In genomic region chr3:47381317-47382157, GRCh38 we compare ENCODE assay signal across 8 cellular contexts. TPM values are rescaled to one million over a fixed set of nuclear protein-coding genes. Genes with fewer than 3 reads are reported as not detected.
DNase-seq lines count a peak whose midpoint lies in the region; ATAC-seq and TF ChIP-seq lines count a peak whose summit lies in the region.

No MANE protein-coding gene starts in this region.

- CTCF ChIA-PET in CD4-positive, alpha-beta T cell (lab: Charles Lee), result interaction anchor here (1.2 to 2.9 kb wide), 2 partner anchors 40 to 94 kb away, joined by 4 to 20 read pairs; partner anchors contain the start of gene SCAP

- peak; percentile 22 for ATAC-seq in CD4-positive, alpha-beta T cell (ENCODE audit: poor library complexity)
- ATAC-seq in GM19324 (IDR thresholded peaks at IDR 0.05; ENCODE audit: low FRiP score, unreplicated experiment), result peak; percentile 62
- peak; percentile 48 for ATAC-seq in HG03457 (IDR thresholded peaks at IDR 0.05; ENCODE audit: unreplicated experiment)

- POLR2A ChIA-PET in CD4-positive, alpha-beta T cell (lab: Charles Lee), result interaction anchor here (1.0 to 1.6 kb wide), 11 partner anchors 9 to 443 kb away, joined by 3 to 22 read pairs (median 4); partner anchors contain the start of genes ELP6, SCAP and SETD2

- peaks cover 26% of the 10 kb centered on the region for H3K36me3 Mint-ChIP-seq in CD4-positive, alpha-beta T cell (ENCODE audit: low read depth)
- peaks cover 7% of the 10 kb centered on the region for H3K36me3 Mint-ChIP-seq in endodermal cell (ENCODE audit: low read depth)

- H3K36me3 ChIP-seq in endodermal cell (ENCODE audit: control insufficient read depth, insufficient read depth, low read length), result peaks cover 13% of the 10 kb centered on the region

- peaks cover 46% of the 10 kb centered on the region for H3K4me1 Mint-ChIP-seq in CD4-positive, alpha-beta T cell (ENCODE audit: low read depth)
- peaks cover 15% of the 10 kb centered on the region for H3K4me1 Mint-ChIP-seq in endodermal cell

- WGBS in endodermal cell (ENCODE audit: insufficient coverage in 1 of 2, insufficient read length in 1 of 2), 2 experiments, result 9 to 26% methylated on average over 22 to 44 of the region's 44 CpGs

- H3K9me3 ChIP-seq in CD4-positive, alpha-beta T cell (ENCODE audit: control insufficient read depth, low read length), result no peaks in the 10 kb centered on the region
- H3K9me3 ChIP-seq in endodermal cell (ENCODE audit: control insufficient read depth, low read length), result no peaks in the 10 kb centered on the region

- no peak for TF ChIP-seq CTCF in CD4-positive, alpha-beta T cell (IDR thresholded peaks at IDR 0.05)
- no peak for TF ChIP-seq CTCF in endodermal cell (conservative IDR thresholded peaks at IDR 0.05)

- peak overlapping the region; percentile 95 for H3K4me3 Mint-ChIP-seq in CD4-positive, alpha-beta T cell
- H3K4me3 Mint-ChIP-seq in endodermal cell, result peak overlapping the region; percentile 87

- intact Hi-C loops in CD4-positive, alpha-beta T cell (cut with DNase I, micrococcal nuclease), result loop anchor here (2.0 to 10.0 kb wide), 6 partner anchors 95 to 423 kb away; partner anchors contain the start of genes KIF9 (in 2 of the 2), KLHL18 (in 2 of the 2), DHX30 (in 1 of the 2) and ELP6 (in 1 of the 2)

- peak overlapping the region; percentile 85 for H3K27ac ChIP-seq in CD4-positive, alpha-beta T cell (ENCODE audit: low read depth, low read length)
- peak overlapping the region; percentile 94 for H3K27ac ChIP-seq in endodermal cell (ENCODE audit: low read depth, low read length)

- H3K27ac Mint-ChIP-seq in CD4-positive, alpha-beta T cell, result peak overlapping the region; percentile 91
- peak overlapping the region; percentile 97 for H3K27ac Mint-ChIP-seq in endodermal cell

- DNase-seq in CD4-positive, alpha-beta T cell, result peak; percentile 19 to 66 (median 50)
- peak; percentile 81 to 89 for DNase-seq in NOMO-1 (lab: John Stamatoyannopoulos, UW; ENCODE audit: unreplicated experiment in 2 of 2)
- peak; percentile 35 for DNase-seq in activated CD8-positive, alpha-beta memory T cell treated with anti-CD3 and anti-CD28 coated beads, Interleukin-2, amount 50 U/mL, for 1 hour (ENCODE audit: extremely low read depth)
- peak; percentile 95 for DNase-seq in endodermal cell
- peak; percentile 61 for DNase-seq in midbrain (lab: John Stamatoyannopoulos, UW)
- peak; percentile 83 to 88 for DNase-seq in stimulated activated CD8-positive, alpha-beta memory T cell treated with anti-CD3 and anti-CD28 coated beads, Interleukin-15, amount 100 ng/mL, for 48 hours (ENCODE audit: low read depth in 2 of 2)

- H3K9ac ChIP-seq in endodermal cell (ENCODE audit: extremely low read depth, low read length, poor library complexity, severe bottlenecking), result peak overlapping the region; percentile 90

- H3K4me3 ChIP-seq in endodermal cell (ENCODE audit: low read length), result peak overlapping the region; percentile 99

- no peaks in the 10 kb centered on the region for H3K9me3 Mint-ChIP-seq in CD4-positive, alpha-beta T cell
- H3K9me3 Mint-ChIP-seq in endodermal cell, result no peaks in the 10 kb centered on the region

- no peaks in the 10 kb centered on the region for H3K4me1 ChIP-seq in endodermal cell (ENCODE audit: control insufficient read depth, insufficient read depth, low read length)

- H3K27me3 ChIP-seq in CD4-positive, alpha-beta T cell (ENCODE audit: control insufficient read depth, insufficient read depth, low read length), result no peaks in the 10 kb centered on the region
- no peaks in the 10 kb centered on the region for H3K27me3 ChIP-seq in endodermal cell (ENCODE audit: control insufficient read depth, insufficient read depth, low read length, poor library complexity, severe bottlenecking)

- H3K27me3 Mint-ChIP-seq in CD4-positive, alpha-beta T cell, result no peaks in the 10 kb centered on the region
- H3K27me3 Mint-ChIP-seq in endodermal cell (ENCODE audit: insufficient read depth), result no peaks in the 10 kb centered on the region

RNA-seq across cellular contexts. Expression of gene PTPN23, which starts 0.7 kb away (rescaled TPM):
- 10 to 100 TPM; 27.3 to 35.7 TPM for total RNA-seq in CD4-positive, alpha-beta T cell
- total RNA-seq in endodermal cell, result 10 to 100 TPM; 44.2 to 54.1 TPM
- polyA plus RNA-seq in endodermal cell (2013, experiment 1 of 2), result 40.5 TPM
- polyA plus RNA-seq in endodermal cell (2013, experiment 2 of 2), result 32.4 TPM

Comparison
In these comparisons a context has a peak if more than half of its experiments do, and no peak if none do; other contexts are left out.
1. Peak in every context shown above with its lines: DNase-seq, ATAC-seq, H3K4me3 ChIP-seq and H3K27ac ChIP-seq.
2. DNase-seq: peak in every context shown above with its lines; median percentile 95 in endodermal cell; 86 in stimulated activated CD8-positive, alpha-beta memory T cell treated with anti-CD3 and anti-CD28 coated beads, Interleukin-15, amount 100 ng/mL, for 48 hours; 85 in NOMO-1; 61 in midbrain; 50 in CD4-positive, alpha-beta T cell; 35 in activated CD8-positive, alpha-beta memory T cell treated with anti-CD3 and anti-CD28 coated beads, Interleukin-2, amount 50 U/mL, for 1 hour.